ENCODE assay signal across 7 cellular contexts in the genomic region with DNA sequence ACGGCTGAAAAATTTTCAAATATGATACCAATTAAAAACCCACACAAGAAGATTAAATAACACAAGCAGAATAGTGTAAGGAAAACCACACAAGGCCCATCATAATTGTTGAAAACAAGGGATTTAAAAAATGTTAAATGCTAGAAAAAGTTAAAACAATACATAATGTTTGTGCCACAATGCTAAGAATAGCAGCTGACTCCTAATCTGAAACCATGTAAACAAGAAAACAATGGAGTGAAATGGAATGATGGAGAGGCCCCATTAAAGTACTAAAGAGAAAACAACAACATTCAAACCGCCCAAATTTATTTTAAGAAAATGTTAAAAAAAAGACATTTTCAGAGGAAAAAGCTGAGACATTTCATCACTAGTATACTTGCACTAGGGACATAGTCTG.
"Had no signal": no experiment of that assay in that cellular context is flagged by ENCODE, and none has a peak within 500 bp of the region (broad histone marks: within the 10 kb centered on the region; RNA-seq: fewer than 3 reads in every experiment).

No MANE protein-coding gene starts in this region.

- H3K27ac ChIP-seq: HL-60 had no signal

- H3K27me3 Mint-ChIP-seq: IgD-negative memory B cell had no signal

- H3K4me3 Mint-ChIP-seq: GM23338, H9, HFFc6, IgD-negative memory B cell had no signal

- DNase-seq: H9, HCEC 1CT, HFFc6 had no signal

- H2AFZ ChIP-seq: GM23338 had no signal

- H3K4me3 ChIP-seq: GM23338 had no signal

- H3K4me1 Mint-ChIP-seq: GM23338, H9, IgD-negative memory B cell had no signal

- H3K27ac Mint-ChIP-seq: GM23338, H9, HFFc6, IgD-negative memory B cell had no signal

- H3K4me2 ChIP-seq: GM23338 had no signal

- ATAC-seq: GM23338, HepG2 had no signal

- H3K36me3 Mint-ChIP-seq: IgD-negative memory B cell had no signal
